ENCODE assay signal across 10 cellular contexts in genomic region chrX:1394731-1395501, GRCh38. TPM values are rescaled to one million over a fixed set of nuclear protein-coding genes. Genes with fewer than 3 reads are reported as not detected.
A peak's percentile ranks its signal among the peaks of the same experiment; 100 is the strongest.
DNase-seq lines count a peak whose midpoint lies in the region; ATAC-seq and TF ChIP-seq lines count a peak whose summit lies in the region.
"Had no signal": no experiment of that assay in that cellular context is flagged by ENCODE, and none has a peak within 500 bp of the region (broad histone marks: within the 10 kb centered on the region; RNA-seq: fewer than 3 reads in every experiment).

No MANE protein-coding gene starts in this region.

- peak overlapping the region; percentile 23; the same call in 1 of the 2 replicates for H3K9ac ChIP-seq in DND-41 (ENCODE audit: low read depth, low read length)

- peaks cover 71% of the 10 kb centered on the region for H3K36me3 ChIP-seq in DND-41 (ENCODE audit: insufficient read depth, low read length)

- DNase-seq in DND-41 (no peak), fibroblast of villous mesenchyme (ENCODE audit: low read depth) (no peak), posterior vena cava (ENCODE audit: low spot score) (peak; percentile 73), NCI-H510A treated with DMSO at 0.1 percent for 48 hours (lab: John Stamatoyannopoulos, UW) (no peak), COLO668 (lab: John Stamatoyannopoulos, UW; ENCODE audit: unreplicated experiment) (no peak), C1 segment of cervical spinal cord (lab: John Stamatoyannopoulos, UW) (no peak)
- DNase-seq in activated CD4-positive, alpha-beta memory T cell treated with anti-CD3 and anti-CD28 coated beads for 36 hours: no peak
- DNase-seq: GOT3 had no signal

- H3K4me1 Mint-ChIP-seq in activated CD4-positive, alpha-beta memory T cell treated with anti-CD3 and anti-CD28 coated beads for 36 hours (ENCODE audit: low read depth): peaks cover 34% of the 10 kb centered on the region

- no peaks in the 10 kb centered on the region for H3K27me3 Mint-ChIP-seq in activated CD4-positive, alpha-beta memory T cell treated with anti-CD3 and anti-CD28 coated beads for 36 hours

- H3K4me3 ChIP-seq in DND-41 (ENCODE audit: low read depth in 1 of 2, low read length in 2 of 2) (no peak overlapping the region), fibroblast of villous mesenchyme (ENCODE audit: low read depth, low read length) (peak overlapping the region; percentile 29)
- H3K4me3 ChIP-seq: ascending aorta had no signal

- H3K4me3 Mint-ChIP-seq in activated CD4-positive, alpha-beta memory T cell treated with anti-CD3 and anti-CD28 coated beads for 36 hours: peak overlapping the region; percentile 4

- peak overlapping the region; percentile 20; the same call in 1 of the 2 replicates for H3K27ac ChIP-seq in DND-41 (ENCODE audit: low read length)

- POLR2A ChIA-PET in activated CD4-positive, alpha-beta memory T cell treated with anti-CD3 and anti-CD28 coated beads for 36 hours (lab: Charles Lee): no interaction called here

- peaks cover 44% of the 10 kb centered on the region for H3K4me1 ChIP-seq in DND-41 (ENCODE audit: insufficient read depth, low read length)

- H3K9me3 ChIP-seq in DND-41 (ENCODE audit: insufficient read depth, low read length, severe bottlenecking): no peaks in the 10 kb centered on the region
- H3K9me3 ChIP-seq: ascending aorta had no signal

- ATAC-seq in DND-41 (ENCODE audit: insufficient read depth, low read depth): no peak
- no peak for ATAC-seq in GM18868 (IDR thresholded peaks at IDR 0.05; ENCODE audit: unreplicated experiment)

- no peak overlapping the region for H2AFZ ChIP-seq in DND-41 (ENCODE audit: low read depth, low read length)

- H3K9me3 Mint-ChIP-seq in activated CD4-positive, alpha-beta memory T cell treated with anti-CD3 and anti-CD28 coated beads for 36 hours: no peaks in the 10 kb centered on the region

- H3K36me3 Mint-ChIP-seq in activated CD4-positive, alpha-beta memory T cell treated with anti-CD3 and anti-CD28 coated beads for 36 hours: peaks cover 33% of the 10 kb centered on the region

- TF ChIP-seq CTCF in DND-41 (IDR thresholded peaks at IDR 0.05; ENCODE audit: borderline replicate concordance, extremely low read depth, low read length, poor library complexity, severe bottlenecking) (no peak), fibroblast of villous mesenchyme (IDR thresholded peaks at IDR 0.05; ENCODE audit: insufficient read depth, low read depth, low read length) (no peak)

- intact Hi-C loops in activated CD4-positive, alpha-beta memory T cell treated with anti-CD3 and anti-CD28 coated beads for 36 hours (cut with micrococcal nuclease): loop anchor here (5.0 to 10.0 kb wide), 4 partner anchors 142 to 1297 kb away; partner anchors contain the start of genes CD99, P2RY8 and PPP2R3B
- intact Hi-C loops in posterior vena cava (cut with DNase I): loop anchor here in 1 of 2 donors (5.0 kb wide), 1 partner anchor 57 kb away; the partner anchor contains the start of gene ASMTL

- H4K20me1 ChIP-seq in DND-41 (ENCODE audit: insufficient read depth, low read length): peaks cover 53% of the 10 kb centered on the region

- peak overlapping the region; percentile 3 for H3K27ac Mint-ChIP-seq in activated CD4-positive, alpha-beta memory T cell treated with anti-CD3 and anti-CD28 coated beads for 36 hours

- H3K79me2 ChIP-seq in DND-41 (ENCODE audit: insufficient read depth, low read length): peaks cover 63% of the 10 kb centered on the region

- peak overlapping the region; percentile 79 for H3K4me2 ChIP-seq in DND-41 (ENCODE audit: insufficient read depth, low read length)

- CTCF ChIA-PET in activated CD4-positive, alpha-beta memory T cell treated with anti-CD3 and anti-CD28 coated beads for 36 hours (lab: Charles Lee): no interaction called here

- no peaks in the 10 kb centered on the region for H3K27me3 ChIP-seq in DND-41 (ENCODE audit: insufficient read depth, low read length, poor library complexity)
- H3K27me3 ChIP-seq: ascending aorta had no signal

RNA-seq across cellular contexts. Expression of gene SLC25A6, which starts 3.0 kb away (rescaled TPM):
- total RNA-seq in activated CD4-positive, alpha-beta memory T cell treated with anti-CD3 and anti-CD28 coated beads for 36 hours: 100 to 1,000 TPM; 399 to 407 TPM
- total RNA-seq in fibroblast of villous mesenchyme (123 and 170 TPM in 2 replicates), posterior vena cava (100 to 1,000 TPM; 204 to 218 TPM)

RNA-seq across cellular contexts. Expression of gene ASMTL, which starts 57.8 kb away (rescaled TPM):
- total RNA-seq in activated CD4-positive, alpha-beta memory T cell treated with anti-CD3 and anti-CD28 coated beads for 36 hours: 10 to 100 TPM; 65.2 to 67.4 TPM
- 16.4 and 23.2 TPM in 2 replicates for total RNA-seq in fibroblast of villous mesenchyme
- total RNA-seq in posterior vena cava: 10 to 100 TPM; 28.2 to 29.7 TPM

RNA-seq across cellular contexts. Expression of gene IL3RA, which starts 58.3 kb away (rescaled TPM):
- 1 to 10 TPM; 1.2 to 1.4 TPM for total RNA-seq in activated CD4-positive, alpha-beta memory T cell treated with anti-CD3 and anti-CD28 coated beads for 36 hours
- total RNA-seq in fibroblast of villous mesenchyme (not detected in 2 replicates), posterior vena cava (1 to 10 TPM; 5.4 to 5.6 TPM)
